Comparison of ENCODE assay signal across 8 cellular contexts in genomic region chr20:49186535-49187329, GRCh38. TPM values are rescaled to one million over a fixed set of nuclear protein-coding genes. Genes with fewer than 3 reads are reported as not detected.
DNase-seq lines count a peak whose midpoint lies in the region; ATAC-seq and TF ChIP-seq lines count a peak whose summit lies in the region.

No MANE protein-coding gene starts in this region.

- H3K4me3 ChIP-seq in colonic mucosa (peak overlapping the region; percentile 64), lower leg skin (ENCODE audit: low read depth, poor library complexity, severe bottlenecking) (peak overlapping the region; percentile 82)

- 1% methylated on average over 19 of the region's 19 CpGs for WGBS in lower leg skin, 2 donors

- H3K4me1 ChIP-seq in colonic mucosa, result peaks cover 10% of the 10 kb centered on the region

- no peaks in the 10 kb centered on the region for H3K36me3 ChIP-seq in colonic mucosa

- intact Hi-C loops in colonic mucosa (cut with DNase I) (no loop called here), lower leg skin (cut with DNase I; ENCODE audit: low total_unique reads) (no loop called here)

- TF ChIP-seq CTCF in colonic mucosa (IDR thresholded peaks at IDR 0.05), result no peak
- TF ChIP-seq CTCF in lower leg skin (IDR thresholded peaks at IDR 0.05), result no peak

- DNase-seq in ELF-1 (ENCODE audit: low read depth, low spot score) (peak; percentile 37), LoVo (ENCODE audit: low spot score) (peak; percentile 53), colonic mucosa (peak; percentile 84), lower leg skin (ENCODE audit: low spot score in 2 of 2) (peak; percentile 51 to 91), NCI-H187 treated with DMSO at 0.1 percent for 48 hours (lab: John Stamatoyannopoulos, UW) (no peak)
- peak; percentile 77 for DNase-seq in activated CD4-positive, alpha-beta T cell treated with anti-CD3 and anti-CD28 coated beads for 4 hours
- DNase-seq in stimulated activated CD4-positive, alpha-beta T cell treated with anti-CD3 and anti-CD28 coated beads, TNF-alpha, amount 100 ng/mL, for 1 hour (ENCODE audit: low read depth in 3 of 3, low spot score in 1 of 3), result peak; percentile 27 to 44 (median 33)

- H3K27me3 ChIP-seq in colonic mucosa, result no peaks in the 10 kb centered on the region

- TF ChIP-seq POLR2A in lower leg skin (IDR thresholded peaks at IDR 0.05), result no peak

- peak overlapping the region; percentile 93 for H3K27ac ChIP-seq in colonic mucosa

- no peaks in the 10 kb centered on the region for H3K9me3 ChIP-seq in colonic mucosa

- H3K9ac ChIP-seq in colonic mucosa (ENCODE audit: low read depth in 2 of 2, low read length in 2 of 2), result peak overlapping the region; percentile 73 to 97

- no peak for ATAC-seq in HG02938 (IDR thresholded peaks at IDR 0.05; ENCODE audit: unreplicated experiment)

RNA-seq across cellular contexts. Expression of gene STAU1, which starts 1.4 kb away (rescaled TPM):
- total RNA-seq in colonic mucosa (100 to 1,000 TPM in 1 of 2 donors, 10 to 100 TPM in 1; 86.6 to 106 TPM), lower leg skin (10 to 100 TPM; 68.4 to 90.0 (median 77.0) TPM)

RNA-seq across cellular contexts. Expression of gene DDX27, which starts 32.5 kb away (rescaled TPM):
- total RNA-seq in colonic mucosa (10 to 100 TPM; 26.3 to 44.5 TPM), lower leg skin (10 to 100 TPM; 33.9 to 38.0 (median 36.7) TPM)
